In genomic region chr12:106955377-106956047, GRCh38 we compare ENCODE assay signal across 8 cellular contexts. TPM values are rescaled to one million over a fixed set of nuclear protein-coding genes. Genes with fewer than 3 reads are reported as not detected.
DNase-seq lines count a peak whose midpoint lies in the region; ATAC-seq and TF ChIP-seq lines count a peak whose summit lies in the region.

TMEM263 (plus strand) TSS chr12:106955907; CDS start chr12:106967117, 11,210 bp downstream.

- intact Hi-C loops in spleen (cut with DNase I; ENCODE audit: low total_unique reads): no loop called here

- TF ChIP-seq CTCF in AG04449 (IDR thresholded peaks at IDR 0.05; ENCODE audit: insufficient read depth, low read length, missing control alignments) (no peak), spleen (IDR thresholded peaks at IDR 0.05 in 8 of 11, conservative IDR thresholded peaks at IDR 0.05 in 3 of 11) (peak in 2 of 11 experiments; percentile 9 to 30)

- POLR2A ChIA-PET in AG04449 (lab: Yijun Ruan, JAX): interaction anchor here (0.6 to 2.2 kb wide), 15 partner anchors 10 to 710 kb away, joined by 3 to 25 read pairs (median 4); partner anchors contain the start of genes CRY1, MTERF2 and POLR3B

- TF ChIP-seq POLR2A in spleen (IDR thresholded peaks at IDR 0.05): peak in 2 of 3 donors; percentile 16 to 89

- H3K27me3 ChIP-seq in spleen (replicated peaks in 1 of 7): no peaks in the 10 kb centered on the region

- no peaks in the 10 kb centered on the region for H3K36me3 ChIP-seq in spleen

- peaks cover 10 to 58% (median 30%) of the 10 kb centered on the region in 6 donors for H3K4me1 ChIP-seq in spleen

- WGBS in spleen, 5 donors: 0 to 1% (median 1%) methylated on average over 35 to 88 of the region's 88 CpGs

- peak within 1 kb of the TSS; percentile 90 for H3K27ac ChIP-seq in caudate nucleus (ENCODE audit: low read depth, low read length)
- peak within 1 kb of the TSS; percentile 86 to 97 (median 95) for H3K27ac ChIP-seq in spleen

- H3K4me3 ChIP-seq in AG04449 (ENCODE audit: low read depth, low read length) (peak within 1 kb of the TSS; percentile 96), spleen (peak within 1 kb of the TSS; percentile 72 to 97 (median 88))

- no peaks in the 10 kb centered on the region for H3K9me3 ChIP-seq in spleen

- ATAC-seq in GM18868 (IDR thresholded peaks at IDR 0.05; ENCODE audit: unreplicated experiment) (peak; percentile 80), HG03103 (IDR thresholded peaks at IDR 0.05; ENCODE audit: low read depth, unreplicated experiment) (peak; percentile 72)

- DNase-seq in AG04449 (ENCODE audit: low read depth, low spot score) (peak; percentile 62), NCI-H2171 treated with DMSO at 0.1 percent for 48 hours (lab: John Stamatoyannopoulos, UW) (peak; percentile 97), caudate nucleus (lab: John Stamatoyannopoulos, UW) (peak in 60 of 61 donors; percentile 10 to 94 (median 82)), inferior parietal cortex (ENCODE audit: extremely low spot score) (peak; percentile 89), spleen (peak; percentile 97)
- peak; percentile 78 to 82 (median 80) for DNase-seq in activated CD4-positive, CD25-positive, alpha-beta regulatory T cell (lab: John Stamatoyannopoulos, UW)

- CTCF ChIA-PET in AG04449 (lab: Yijun Ruan, JAX): interaction anchor here (0.6 to 2.0 kb wide), 5 partner anchors 14 to 599 kb away, joined by 3 to 7 read pairs (median 3); partner anchors contain the start of gene POLR3B

RNA-seq across cellular contexts. Expression of gene TMEM263, which starts in this region (rescaled TPM):
- total RNA-seq in spleen: 10 to 100 TPM; 26.7 to 38.1 (median 33.0) TPM
- 10 to 100 TPM in 2 of 3 donors, 1 to 10 TPM in 1; 9.6 to 15.8 (median 14.0) TPM for polyA plus RNA-seq in spleen

Comparison
In these comparisons a context has a peak if more than half of its experiments do, and no peak if none do; other contexts are left out.
1. Peak in every context shown above with its lines: DNase-seq, ATAC-seq, H3K4me3 ChIP-seq and H3K27ac ChIP-seq.